ENCODE assay signal across 8 cellular contexts in the genomic region with DNA sequence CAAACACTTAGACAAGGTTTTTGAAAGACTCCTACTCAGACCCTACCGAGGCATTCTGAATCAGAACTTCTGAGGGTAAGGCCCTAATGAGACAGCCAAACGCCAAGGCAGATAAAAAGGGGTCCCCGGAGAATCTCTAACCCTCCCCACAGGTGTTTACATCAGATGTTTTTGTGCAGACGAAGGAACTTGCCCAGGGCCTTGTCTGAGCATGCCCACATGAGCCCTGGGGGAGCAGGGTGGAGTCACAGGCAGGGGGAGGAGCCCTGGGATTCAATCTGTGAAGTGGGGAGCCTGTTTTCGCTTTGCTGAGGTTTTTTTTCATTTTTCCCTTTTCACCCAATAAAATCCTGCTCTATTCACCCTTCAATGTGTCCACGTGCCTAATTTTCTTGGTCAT.
DNase-seq lines count a peak whose midpoint lies in the region; ATAC-seq and TF ChIP-seq lines count a peak whose summit lies in the region.

No MANE protein-coding gene starts in this region.

- no peaks in the 10 kb centered on the region for H3K79me2 ChIP-seq in OCI-LY3 (ENCODE audit: low read length)

- no peaks in the 10 kb centered on the region for H3K27me3 ChIP-seq in CD8-positive, alpha-beta memory T cell (ENCODE audit: insufficient read depth, low read length, poor library complexity, severe bottlenecking)
- H3K27me3 ChIP-seq in OCI-LY3 (ENCODE audit: low read depth, low read length) (peaks cover 13% of the 10 kb centered on the region; the same call in 1 of the 2 replicates), upper lobe of right lung (no peaks in the 10 kb centered on the region)

- POLR2A ChIA-PET in CD8-positive, alpha-beta memory T cell (lab: Charles Lee), result interaction anchor here (0.7 to 2.5 kb wide), 7 partner anchors 20 to 119 kb away, joined by 3 to 34 read pairs (median 4); a partner anchor contains a TSS

- no peaks in the 10 kb centered on the region for H4K20me1 ChIP-seq in OCI-LY3 (ENCODE audit: insufficient read depth, low read length)

- H3K4me3 Mint-ChIP-seq in CD8-positive, alpha-beta memory T cell, result peak overlapping the region; percentile 25 to 89 (median 77)
- H3K4me3 Mint-ChIP-seq in natural killer cell, result peak overlapping the region; percentile 86

- peaks cover 66% of the 10 kb centered on the region for H3K4me1 ChIP-seq in CD8-positive, alpha-beta memory T cell (ENCODE audit: insufficient read depth, low read length)
- H3K4me1 ChIP-seq in OCI-LY3 (ENCODE audit: low read length) (peaks cover 57% of the 10 kb centered on the region), upper lobe of right lung (peaks cover 18% of the 10 kb centered on the region)

- ATAC-seq in natural killer cell (peak in 2 of 3 donors; percentile 15 to 40), upper lobe of right lung (peak; percentile 54), HG02763 (IDR thresholded peaks at IDR 0.05; ENCODE audit: unreplicated experiment) (no peak), GM21515 (IDR thresholded peaks at IDR 0.05; ENCODE audit: unreplicated experiment) (no peak)

- peak overlapping the region; percentile 78 to 98 (median 88) for H3K27ac Mint-ChIP-seq in CD8-positive, alpha-beta memory T cell
- H3K27ac Mint-ChIP-seq in natural killer cell, result peak overlapping the region; percentile 95 to 97

- CTCF ChIA-PET in CD8-positive, alpha-beta memory T cell (lab: Charles Lee), result interaction anchor here (1.2 to 4.3 kb wide), 9 partner anchors 26 to 119 kb away, joined by 3 to 19 read pairs (median 5); a partner anchor contains a TSS

- intact Hi-C loops in natural killer cell (cut with micrococcal nuclease) (loop anchor here (5.0 to 10.0 kb wide), 2 partner anchors 148 to 246 kb away; a partner anchor contains a TSS), upper lobe of right lung (cut with DNase I) (no loop called here)

- peak; percentile 53 to 90 (median 73) for DNase-seq in CD8-positive, alpha-beta memory T cell
- peak; percentile 84 for DNase-seq in activated effector memory CD4-positive, alpha-beta T cell treated with Interleukin-2 at 50 U/mL for 16 hours
- DNase-seq in natural killer cell (peak; percentile 24), upper lobe of right lung (no peak), NCI-H128 (lab: John Stamatoyannopoulos, UW; ENCODE audit: unreplicated experiment) (no peak)

- peak overlapping the region; percentile 36 for H3K4me2 ChIP-seq in OCI-LY3 (ENCODE audit: low read length)

- H3K9me3 Mint-ChIP-seq in CD8-positive, alpha-beta memory T cell, result no peaks in the 10 kb centered on the region
- peaks cover 0 to 3% of the 10 kb centered on the region in 2 donors for H3K9me3 Mint-ChIP-seq in natural killer cell

- peak overlapping the region; percentile 57 for H2AFZ ChIP-seq in OCI-LY3 (ENCODE audit: low read depth, low read length)

- no peak overlapping the region for H3K9ac ChIP-seq in OCI-LY3 (ENCODE audit: low read length)

- H3K36me3 Mint-ChIP-seq in CD8-positive, alpha-beta memory T cell, result no peaks in the 10 kb centered on the region
- H3K36me3 Mint-ChIP-seq in natural killer cell, result no peaks in the 10 kb centered on the region

- H3K4me3 ChIP-seq in CD8-positive, alpha-beta memory T cell (ENCODE audit: low read length), result peak overlapping the region; percentile 19
- H3K4me3 ChIP-seq in OCI-LY3 (ENCODE audit: low read length) (0 out of 2 replicates have a peak overlapping the region, but pooled peaks have one; percentile 16), upper lobe of right lung (no peak overlapping the region)

- H3K27me3 Mint-ChIP-seq in CD8-positive, alpha-beta memory T cell, result no peaks in the 10 kb centered on the region
- no peaks in the 10 kb centered on the region for H3K27me3 Mint-ChIP-seq in natural killer cell (ENCODE audit: low read depth in 2 of 2)

- TF ChIP-seq CTCF in OCI-LY3 (IDR thresholded peaks at IDR 0.05; ENCODE audit: low read depth, low read length) (no peak), natural killer cell (IDR thresholded peaks at IDR 0.05) (no peak), upper lobe of right lung (IDR thresholded peaks at IDR 0.05) (no peak)

- no peaks in the 10 kb centered on the region for H3K36me3 ChIP-seq in CD8-positive, alpha-beta memory T cell (ENCODE audit: insufficient read depth, low read length)
- H3K36me3 ChIP-seq in OCI-LY3 (replicated peaks; ENCODE audit: low read depth, low read length) (no peaks in the 10 kb centered on the region), upper lobe of right lung (no peaks in the 10 kb centered on the region)

- no peaks in the 10 kb centered on the region for H3K9me3 ChIP-seq in CD8-positive, alpha-beta memory T cell (ENCODE audit: low read length)
- H3K9me3 ChIP-seq in OCI-LY3 (ENCODE audit: insufficient read depth, low read length) (no peaks in the 10 kb centered on the region), upper lobe of right lung (no peaks in the 10 kb centered on the region)

- peak overlapping the region; percentile 60 for H3K27ac ChIP-seq in CD8-positive, alpha-beta memory T cell (ENCODE audit: low read depth, low read length)
- H3K27ac ChIP-seq in OCI-LY3 (ENCODE audit: low read length), result no peak overlapping the region
- H3K27ac ChIP-seq in upper lobe of right lung, result peak overlapping the region; percentile 52

- H3K4me1 Mint-ChIP-seq in CD8-positive, alpha-beta memory T cell, result peaks cover 62 to 88% (median 83%) of the 10 kb centered on the region in 3 donors
- peaks cover 57 to 63% of the 10 kb centered on the region in 2 donors for H3K4me1 Mint-ChIP-seq in natural killer cell

Comparison
In these comparisons a context has a peak if more than half of its experiments do, and no peak if none do; other contexts are left out.
1. DNase-seq: peak in CD8-positive, alpha-beta memory T cell (5 of 5), activated effector memory CD4-positive, alpha-beta T cell treated with Interleukin-2 at 50 U/mL for 16 hours (single experiment) and natural killer cell (single experiment); none in upper lobe of right lung (single experiment) and NCI-H128 (single experiment).
2. ATAC-seq: peak in natural killer cell (2 of 3) and upper lobe of right lung (single experiment); none in HG02763 (single experiment) and GM21515 (single experiment).